ENCODE assay signal across 1 cellular context in the genomic region with DNA sequence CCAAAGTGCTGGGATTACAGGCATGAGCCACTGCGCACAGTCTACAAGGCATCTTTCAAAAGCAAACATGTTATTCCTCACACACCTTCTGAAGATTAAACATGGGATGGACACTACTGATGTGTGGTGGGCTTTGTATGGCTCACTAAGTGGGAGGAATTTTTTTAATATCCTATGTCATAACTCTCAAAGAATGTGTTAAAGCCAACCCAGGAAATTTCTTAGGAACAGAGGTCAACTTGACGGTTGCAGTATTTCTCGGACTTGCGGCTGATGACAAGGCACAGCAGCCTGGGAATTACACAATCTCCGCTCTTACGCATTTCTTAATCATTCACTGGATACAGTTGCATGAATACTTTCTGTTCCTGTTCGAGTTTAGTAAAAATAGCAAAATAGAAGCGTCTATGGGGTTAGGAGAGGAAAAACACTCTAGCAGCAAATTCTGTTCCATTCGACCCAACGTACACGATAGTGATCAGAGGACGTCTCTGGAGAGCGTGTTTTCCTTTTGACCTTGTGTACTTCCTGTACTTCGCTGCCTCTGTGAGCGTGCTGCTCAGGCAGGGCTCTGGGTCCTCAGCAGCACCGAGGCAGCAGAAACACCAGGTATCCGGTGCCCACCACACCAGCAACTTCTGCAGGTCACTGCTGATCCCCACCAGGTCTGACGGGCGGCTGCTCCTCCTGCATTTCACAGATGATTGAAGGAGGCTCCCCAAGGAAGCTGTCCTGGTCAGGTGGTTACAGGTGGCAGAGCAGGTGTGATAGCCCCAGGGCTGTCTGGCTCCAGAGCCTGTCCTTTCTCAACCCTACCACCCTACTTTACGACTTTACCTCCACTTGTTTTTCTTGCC.
A peak's percentile ranks its signal among the peaks of the same experiment; 100 is the strongest.
TF ChIP-seq lines count a peak whose summit lies in the region.

No MANE protein-coding gene starts in this region.

TF ChIP-seq in IMR-90, 13 proteins besides CTCF, POLR2A, EP300 and RAD21 (continued from another document):
- TF ChIP-seq SMC3 (IDR thresholded peaks at IDR 0.05; ENCODE audit: low read depth, low read length) (no peak), CHD1 (IDR thresholded peaks at IDR 0.05; ENCODE audit: low read depth, low read length) (no peak), NFE2L2 (IDR thresholded peaks at IDR 0.05; ENCODE audit: low read depth, low read length) (peak; percentile 87), MXI1 (IDR thresholded peaks at IDR 0.05; ENCODE audit: borderline replicate concordance, low read depth, low read length) (0 out of 2 replicates have a peak, but pooled peaks have one; percentile 11), CEBPB (IDR thresholded peaks at IDR 0.05; ENCODE audit: low read depth, low read length) (peak; percentile 100), BHLHE40 (IDR thresholded peaks at IDR 0.05; ENCODE audit: low read depth, low read length) (peak; percentile 57; the same call in 1 of the 2 replicates), MAZ (IDR thresholded peaks at IDR 0.05; ENCODE audit: borderline replicate concordance, low read depth, low read length) (no peak), RFX5 (IDR thresholded peaks at IDR 0.05; ENCODE audit: low read depth, low read length) (no peak), FOS (IDR thresholded peaks at IDR 0.05; ENCODE audit: low read depth, low read length) (peak; percentile 92), RCOR1 (IDR thresholded peaks at IDR 0.05; ENCODE audit: insufficient replicate concordance, low read length) (peak; percentile 48)
- TF ChIP-seq, protein P1, sequence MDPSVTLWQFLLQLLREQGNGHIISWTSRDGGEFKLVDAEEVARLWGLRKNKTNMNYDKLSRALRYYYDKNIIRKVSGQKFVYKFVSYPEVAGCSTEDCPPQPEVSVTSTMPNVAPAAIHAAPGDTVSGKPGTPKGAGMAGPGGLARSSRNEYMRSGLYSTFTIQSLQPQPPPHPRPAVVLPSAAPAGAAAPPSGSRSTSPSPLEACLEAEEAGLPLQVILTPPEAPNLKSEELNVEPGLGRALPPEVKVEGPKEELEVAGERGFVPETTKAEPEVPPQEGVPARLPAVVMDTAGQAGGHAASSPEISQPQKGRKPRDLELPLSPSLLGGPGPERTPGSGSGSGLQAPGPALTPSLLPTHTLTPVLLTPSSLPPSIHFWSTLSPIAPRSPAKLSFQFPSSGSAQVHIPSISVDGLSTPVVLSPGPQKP (IDR thresholded peaks at IDR 0.05; ENCODE audit: borderline replicate concordance, low read depth, low read length): no peak
- TF ChIP-seq, protein P2, sequence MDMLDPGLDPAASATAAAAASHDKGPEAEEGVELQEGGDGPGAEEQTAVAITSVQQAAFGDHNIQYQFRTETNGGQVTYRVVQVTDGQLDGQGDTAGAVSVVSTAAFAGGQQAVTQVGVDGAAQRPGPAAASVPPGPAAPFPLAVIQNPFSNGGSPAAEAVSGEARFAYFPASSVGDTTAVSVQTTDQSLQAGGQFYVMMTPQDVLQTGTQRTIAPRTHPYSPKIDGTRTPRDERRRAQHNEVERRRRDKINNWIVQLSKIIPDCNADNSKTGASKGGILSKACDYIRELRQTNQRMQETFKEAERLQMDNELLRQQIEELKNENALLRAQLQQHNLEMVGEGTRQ (IDR thresholded peaks at IDR 0.05; ENCODE audit: low read depth, low read length): no peak
